Comparison of ENCODE assay signal across 8 cellular contexts in the genomic region with DNA sequence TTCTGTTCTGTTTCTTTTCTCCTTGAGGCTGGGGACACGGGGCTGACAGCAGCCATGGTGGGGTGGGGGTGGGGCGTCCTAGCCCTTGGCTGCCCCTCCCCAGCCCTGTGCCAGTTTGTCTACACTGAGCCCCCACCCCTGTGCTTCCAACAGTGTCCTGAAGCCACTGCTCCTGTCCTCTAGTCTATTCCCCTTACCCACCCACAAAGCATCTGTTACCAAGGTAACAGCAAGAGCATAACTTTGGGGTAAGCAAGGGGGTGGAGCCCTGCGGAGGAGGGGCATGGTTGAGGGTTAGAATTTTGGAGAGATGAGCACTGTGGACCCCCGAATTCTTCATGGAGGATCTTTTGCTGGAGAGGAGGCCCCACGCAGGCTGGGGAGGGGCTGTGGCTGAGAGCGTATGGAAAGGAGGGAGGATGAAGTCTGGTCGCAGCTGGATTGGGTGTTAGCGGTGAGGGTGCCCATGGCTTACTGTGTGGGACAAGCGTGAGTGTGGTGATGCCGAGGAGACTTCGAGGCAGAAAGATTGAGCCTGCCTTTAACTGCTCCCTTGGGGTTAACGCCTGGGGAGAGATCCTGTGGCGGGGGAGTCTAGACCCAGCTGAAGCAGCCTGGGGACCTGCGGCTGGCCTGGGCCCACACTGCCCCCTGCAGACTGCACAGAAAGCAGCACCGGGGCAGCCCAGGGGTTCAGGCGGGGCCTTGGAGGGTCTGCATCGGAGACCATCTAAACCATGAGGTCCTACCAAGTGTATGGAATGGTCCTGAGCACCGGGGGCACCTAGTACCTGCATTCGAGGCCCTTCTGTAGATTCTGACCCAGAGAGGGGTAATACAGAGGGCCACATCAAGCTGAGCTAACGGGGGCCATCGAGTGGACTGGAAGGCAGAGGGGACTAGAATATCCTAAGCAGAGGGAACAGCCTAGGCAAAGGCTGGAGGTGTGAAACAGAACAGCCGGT. TPM values are rescaled to one million over a fixed set of nuclear protein-coding genes. Genes with fewer than 3 reads are reported as not detected.
A peak's percentile ranks its signal among the peaks of the same experiment; 100 is the strongest.
DNase-seq lines count a peak whose midpoint lies in the region; ATAC-seq and TF ChIP-seq lines count a peak whose summit lies in the region.

No MANE protein-coding gene starts in this region.

- H3K4me1 ChIP-seq in testis = no peaks in the 10 kb centered on the region

- H3K9me3 ChIP-seq in testis = no peaks in the 10 kb centered on the region

- no peak for TF ChIP-seq POLR2A in testis (IDR thresholded peaks at IDR 0.05)

- WGBS in testis, 2 donors = 26 to 38% methylated on average over 17 to 22 of the region's 22 CpGs

- H3K4me3 ChIP-seq in testis = no peak overlapping the region

- intact Hi-C loops in testis (cut with DNase I; ENCODE audit: low total_unique reads) = no loop called here

- no peak overlapping the region for H3K27ac ChIP-seq in testis

- DNase-seq in EL (peak; percentile 55), MV-4-11 (lab: John Stamatoyannopoulos, UW) (peak; percentile 62), ecto neural progenitor cell (ENCODE audit: low spot score) (peak; percentile 88), midbrain (lab: John Stamatoyannopoulos, UW) (peak; percentile 25), testis (peak; percentile 47)
- peak; percentile 66 for DNase-seq in activated CD4-positive, alpha-beta T cell treated with anti-CD3 and anti-CD28 coated beads for 48 hours

- ATAC-seq in HG02973 (IDR thresholded peaks at IDR 0.05; ENCODE audit: unreplicated experiment) (no peak), HG03139 (IDR thresholded peaks at IDR 0.05; ENCODE audit: unreplicated experiment) (no peak)

- peak in 2 of 3 experiments; percentile 28 to 65 for TF ChIP-seq CTCF in testis (IDR thresholded peaks at IDR 0.05)

- no peaks in the 10 kb centered on the region for H3K27me3 ChIP-seq in testis

- no peaks in the 10 kb centered on the region for H3K36me3 ChIP-seq in testis (ENCODE audit: low read depth, missing control alignments)

RNA-seq across cellular contexts. Expression of a gene that starts 6.1 kb away (rescaled TPM):
- total RNA-seq in testis = under 1 TPM; 0.24 to 0.37 TPM
- 1.1 TPM for polyA plus RNA-seq in testis (ENCODE audit: insufficient read depth, low read depth, low replicate concordance)

RNA-seq across cellular contexts. Expression of a gene that starts 31.8 kb away (rescaled TPM):
- total RNA-seq in testis = 1,000 to 10,000 TPM in 1 of 2 donors, 100 to 1,000 TPM in 1; 954 to 1,719 TPM
- 1,741 TPM for polyA plus RNA-seq in testis (ENCODE audit: insufficient read depth, low read depth, low replicate concordance)

RNA-seq across cellular contexts. Expression of a gene that starts 34.4 kb away (rescaled TPM):
- total RNA-seq in testis = 10 to 100 TPM; 18.1 to 19.8 TPM
- polyA plus RNA-seq in testis (ENCODE audit: insufficient read depth, low read depth, low replicate concordance) = 11.3 TPM

Comparison
In these comparisons a context has a peak if more than half of its experiments do, and no peak if none do; other contexts are left out.
1. DNase-seq: peak in every context shown above with its lines; median percentile 88 in ecto neural progenitor cell; 66 in activated CD4-positive, alpha-beta T cell treated with anti-CD3 and anti-CD28 coated beads for 48 hours; 62 in MV-4-11; 55 in EL; 47 in testis; 25 in midbrain.